In genomic region chr11:124761301-124762021, GRCh38 we compare ENCODE assay signal across 8 cellular contexts. TPM values are rescaled to one million over a fixed set of nuclear protein-coding genes. Genes with fewer than 3 reads are reported as not detected.
DNase-seq lines count a peak whose midpoint lies in the region; ATAC-seq and TF ChIP-seq lines count a peak whose summit lies in the region.

No MANE protein-coding gene starts in this region.

- peaks cover 15% of the 10 kb centered on the region for H3F3A ChIP-seq in PC-3 (ENCODE audit: low read length, unreplicated experiment)

- H3K4me3 ChIP-seq in PC-3 (ENCODE audit: low read length) (peak overlapping the region; percentile 91), skin epidermis (peak overlapping the region; percentile 25 to 45 (median 42))

- intact Hi-C loops in PC-3 (cut with micrococcal nuclease), result loop anchor here (1.0 to 2.0 kb wide), 2 partner anchors 15 to 87 kb away; no protein-coding TSS in a partner anchor

- BruUV-seq in PC-3 (replicated peaks; lab: Mats Ljungman, UMichigan), result TSS peak; percentile 20

- no peaks in the 10 kb centered on the region for H3K79me2 ChIP-seq in PC-3 (ENCODE audit: low read length)

- DNase-seq in PC-3 (no peak), glutamatergic neuron (no peak), dedifferentiated amniotic fluid mesenchymal stem cell (ENCODE audit: extremely low spot score) (no peak), OCI-M2 (lab: John Stamatoyannopoulos, UW; ENCODE audit: unreplicated experiment) (no peak)

- H3K4me1 ChIP-seq in PC-3 (ENCODE audit: insufficient read depth, low read length), result peaks cover 27% of the 10 kb centered on the region

- H3K4me3 Mint-ChIP-seq in glutamatergic neuron (ENCODE audit: unreplicated experiment), result peak overlapping the region; percentile 20

- peak overlapping the region; percentile 97; the same call in 1 of the 2 replicates for H2AFZ ChIP-seq in PC-3 (ENCODE audit: low read length)

- CTCF ChIA-PET in PC-3 (lab: Charles Lee), result interaction anchor here (2.8 kb wide), 1 partner anchor 75 kb away, joined by 50 read pairs; no protein-coding TSS in a partner anchor

- H3K9me3 ChIP-seq in PC-3 (ENCODE audit: low read length), result no peaks in the 10 kb centered on the region

- peaks cover 35% of the 10 kb centered on the region for H3K27me3 Mint-ChIP-seq in glutamatergic neuron (ENCODE audit: unreplicated experiment)

- no peaks in the 10 kb centered on the region for H3K27me3 ChIP-seq in PC-3 (ENCODE audit: low read length)

- no peak overlapping the region for H3K27ac ChIP-seq in PC-3 (ENCODE audit: low read length)
- H3K27ac ChIP-seq in skin epidermis, result peak overlapping the region in 20 of 21 experiments; percentile 29 to 86 (median 66)

- H3K36me3 ChIP-seq in PC-3 (ENCODE audit: low read depth, low read length), result no peaks in the 10 kb centered on the region; the same call in 1 of the 2 replicates

- H4K20me1 ChIP-seq in PC-3 (ENCODE audit: low read length), result no peaks in the 10 kb centered on the region; the same call in 1 of the 2 replicates

- no peak overlapping the region for H3K27ac Mint-ChIP-seq in glutamatergic neuron (ENCODE audit: unreplicated experiment)

- TF ChIP-seq CTCF in PC-3 (conservative IDR thresholded peaks at IDR 0.05; ENCODE audit: low read depth, low read length) (no peak), glutamatergic neuron (IDR thresholded peaks at IDR 0.05; ENCODE audit: partially characterized antibody, unreplicated experiment) (no peak)

- ATAC-seq in GM18517 (IDR thresholded peaks at IDR 0.05; ENCODE audit: unreplicated experiment), result peak; percentile 2
- no peak for ATAC-seq in PC-3
- no peak for ATAC-seq in GM19463 (IDR thresholded peaks at IDR 0.05; ENCODE audit: unreplicated experiment)
- no peak for ATAC-seq in GM19328 (IDR thresholded peaks at IDR 0.05; ENCODE audit: unreplicated experiment)

- no peaks in the 10 kb centered on the region for H3K9me2 ChIP-seq in PC-3 (replicated peaks; ENCODE audit: low read length)

- H3K4me1 Mint-ChIP-seq in glutamatergic neuron (ENCODE audit: low read depth, unreplicated experiment), result peaks cover 8% of the 10 kb centered on the region

- no peaks in the 10 kb centered on the region for H3K36me3 Mint-ChIP-seq in glutamatergic neuron (ENCODE audit: unreplicated experiment)

- peak overlapping the region; percentile 100 for H3K4me2 ChIP-seq in PC-3 (ENCODE audit: low read length)

- H3K9ac ChIP-seq in PC-3 (ENCODE audit: low read length), result no peak overlapping the region

- H3K9me3 Mint-ChIP-seq in glutamatergic neuron (ENCODE audit: unreplicated experiment), result no peaks in the 10 kb centered on the region

- POLR2A ChIA-PET in PC-3 (lab: Charles Lee; ENCODE audit: unreplicated experiment), result no interaction called here

RNA-seq across cellular contexts. Expression of gene ESAM, which starts 0.6 kb away (rescaled TPM):
- 10.4 and 10.8 TPM in 2 replicates for total RNA-seq in PC-3 (2014; rRNA removed)
- 0.54 TPM for total RNA-seq in glutamatergic neuron (ENCODE audit: unreplicated experiment)

RNA-seq across cellular contexts. Expression of gene VSIG2, which starts 9.4 kb away (rescaled TPM):
- total RNA-seq in PC-3 (2014; rRNA removed) (not detected in 2 replicates), glutamatergic neuron (ENCODE audit: unreplicated experiment) (not detected)

RNA-seq across cellular contexts. Expression of gene NRGN, which starts 21.7 kb away (rescaled TPM):
- 15.5 and 20.3 TPM in 2 replicates for total RNA-seq in PC-3 (2014; rRNA removed)
- 28.9 TPM for total RNA-seq in glutamatergic neuron (ENCODE audit: unreplicated experiment)

RNA-seq across cellular contexts. Expression of gene MSANTD2, which starts 38.7 kb away (rescaled TPM):
- total RNA-seq in PC-3 (2014; rRNA removed) (29.5 and 32.6 TPM in 2 replicates), glutamatergic neuron (ENCODE audit: unreplicated experiment) (22.8 TPM)
